In the genomic region with DNA sequence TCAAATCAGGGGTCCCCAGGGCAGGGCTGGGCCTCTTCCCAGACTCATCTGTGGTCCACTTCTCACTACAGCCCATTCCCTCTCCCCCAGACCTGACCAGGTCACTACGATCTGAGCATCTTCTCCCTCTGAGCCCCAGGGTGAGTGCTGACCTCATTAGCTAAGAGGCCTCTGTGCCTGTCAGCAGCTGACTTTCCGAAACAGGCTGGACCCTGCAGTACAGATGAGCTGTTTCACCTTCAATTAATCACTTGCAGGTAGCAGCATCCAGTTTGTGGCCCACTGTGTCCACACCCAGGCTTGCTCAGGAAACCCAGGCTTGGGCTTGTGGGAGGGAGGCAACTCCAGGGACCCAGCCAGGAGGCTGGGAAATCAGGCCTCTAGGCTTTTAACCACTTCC, we compare ENCODE assay signal across 22 cellular contexts. TPM values are rescaled to one million over a fixed set of nuclear protein-coding genes. Genes with fewer than 3 reads are reported as not detected.
"Had no signal": no experiment of that assay in that cellular context is flagged by ENCODE, and none has a peak within 500 bp of the region (broad histone marks: within the 10 kb centered on the region; RNA-seq: fewer than 3 reads in every experiment).

No MANE protein-coding gene starts in this region.

- H3K4me1 ChIP-seq: pancreas, prostate gland, spleen, suprapubic skin, testis, tibial artery, transverse colon, upper lobe of left lung, vagina had no signal

- ATAC-seq: natural killer cell treated with Interleukin-12 subunit alpha and Interleukin-12 subunit beta and Interleukin-15 and Interleukin-18, amount 100 ng/mL, for 72 hours; right cardiac atrium; sciatic nerve; stimulated activated memory B cell treated with anti-CD40 and anti-IgM and Interleukin-4, amounts not matched to agents 10 μg/mL and 1 μg/mL and 100 μg/mL, for 72 hours; stimulated activated naive CD8-positive, alpha-beta T cell treated with anti-CD3 and anti-CD28 coated beads, Interleukin-15, amount 100 ng/mL, for 72 hours; stimulated activated naive CD8-positive, alpha-beta T cell treated with anti-CD3 and anti-CD28 coated beads, Interleukin-15, Interleukin-2, amounts not matched to agents 100 U/mL and 50 U/mL, for 24 hours had no signal

- H3K36me3 ChIP-seq: neutrophil, pancreas, prostate gland, spleen, suprapubic skin, tibial artery, transverse colon, upper lobe of left lung, vagina had no signal

- H3K36me3 Mint-ChIP-seq: natural killer cell treated with Interleukin-12 subunit alpha and Interleukin-12 subunit beta and Interleukin-15 and Interleukin-18, amount 100 ng/mL, for 72 hours; stimulated activated memory B cell treated with anti-CD40 and anti-IgM and Interleukin-4, amounts not matched to agents 10 μg/mL and 1 μg/mL and 100 μg/mL, for 72 hours had no signal

- H3K27ac ChIP-seq: neutrophil, pancreas, prostate gland, skin epidermis, spleen, suprapubic skin, testis, tibial artery, transverse colon, upper lobe of left lung, vagina had no signal

- H3K4me3 ChIP-seq: pancreas, prostate gland, skin epidermis, smooth muscle cell, spleen, suprapubic skin, testis, tibial artery, transverse colon, upper lobe of left lung, vagina had no signal

- DNase-seq: pancreas; spleen; stimulated activated CD4-positive, alpha-beta T cell treated with anti-CD3 and anti-CD28 coated beads, Interleukin-1b, Interleukin-23, amount 100 ng/mL, for 48 hours; stimulated activated naive CD8-positive, alpha-beta T cell treated with anti-CD3 and anti-CD28 coated beads, Interleukin-15, amount 100 ng/mL, for 72 hours; tibial artery; transverse colon; upper lobe of left lung had no signal

- H3K4me1 Mint-ChIP-seq: naive thymus-derived CD8-positive, alpha-beta T cell; stimulated activated memory B cell treated with anti-CD40 and anti-IgM and Interleukin-4, amounts not matched to agents 10 μg/mL and 1 μg/mL and 100 μg/mL, for 72 hours; stimulated activated naive CD8-positive, alpha-beta T cell treated with anti-CD3 and anti-CD28 coated beads, Interleukin-15, amount 100 ng/mL, for 72 hours had no signal

- H3K9me3 ChIP-seq: neutrophil, pancreas, prostate gland, spleen, suprapubic skin, testis, tibial artery, transverse colon, upper lobe of left lung, vagina had no signal

- H3K4me3 Mint-ChIP-seq: naive thymus-derived CD8-positive, alpha-beta T cell; natural killer cell treated with Interleukin-12 subunit alpha and Interleukin-12 subunit beta and Interleukin-15 and Interleukin-18, amount 100 ng/mL, for 72 hours; nephron progenitor cell; neural crest cell; stimulated activated memory B cell treated with anti-CD40 and anti-IgM and Interleukin-4, amounts not matched to agents 10 μg/mL and 1 μg/mL and 100 μg/mL, for 72 hours; stimulated activated naive CD8-positive, alpha-beta T cell treated with anti-CD3 and anti-CD28 coated beads, Interleukin-15, amount 100 ng/mL, for 72 hours had no signal

- H3K27ac Mint-ChIP-seq: naive thymus-derived CD8-positive, alpha-beta T cell; natural killer cell treated with Interleukin-12 subunit alpha and Interleukin-12 subunit beta and Interleukin-15 and Interleukin-18, amount 100 ng/mL, for 72 hours; nephron progenitor cell; stimulated activated memory B cell treated with anti-CD40 and anti-IgM and Interleukin-4, amounts not matched to agents 10 μg/mL and 1 μg/mL and 100 μg/mL, for 72 hours; stimulated activated naive CD8-positive, alpha-beta T cell treated with anti-CD3 and anti-CD28 coated beads, Interleukin-15, amount 100 ng/mL, for 72 hours had no signal

- H3K27me3 ChIP-seq: pancreas, testis, upper lobe of left lung, vagina had no signal

- H3K4me2 ChIP-seq: smooth muscle cell had no signal

- H3K9me3 Mint-ChIP-seq: natural killer cell treated with Interleukin-12 subunit alpha and Interleukin-12 subunit beta and Interleukin-15 and Interleukin-18, amount 100 ng/mL, for 72 hours; nephron progenitor cell; neural crest cell; stimulated activated naive CD8-positive, alpha-beta T cell treated with anti-CD3 and anti-CD28 coated beads, Interleukin-15, amount 100 ng/mL, for 72 hours had no signal

RNA-seq across cellular contexts. Expression of gene SRRM3, which starts 24.3 kb away (rescaled TPM):
- total RNA-seq: naive thymus-derived CD8-positive, alpha-beta T cell; natural killer cell treated with Interleukin-12 subunit alpha and Interleukin-12 subunit beta and Interleukin-15 and Interleukin-18, amount 100 ng/mL, for 72 hours had no signal
- polyA plus RNA-seq: naive thymus-derived CD8-positive, alpha-beta T cell had no signal
